Comparison of ENCODE assay signal across 8 cellular contexts in genomic region chr1:230825061-230825803, GRCh38. TPM values are rescaled to one million over a fixed set of nuclear protein-coding genes. Genes with fewer than 3 reads are reported as not detected.
DNase-seq lines count a peak whose midpoint lies in the region; ATAC-seq and TF ChIP-seq lines count a peak whose summit lies in the region.

No MANE protein-coding gene starts in this region.

- H3K4me1 ChIP-seq in subcutaneous abdominal adipose tissue (ENCODE audit: control insufficient read depth in 5 of 5, insufficient read depth in 5 of 5, low read length in 5 of 5): peaks cover 8 to 70% (median 57%) of the 10 kb centered on the region in 5 donors

- ATAC-seq in SK-N-SH treated with all-trans-retinoic acid at 6 μM for 48 hours (peak; percentile 80), Right ventricle myocardium superior (ENCODE audit: poor library complexity) (peak; percentile 66), HG03571 (IDR thresholded peaks at IDR 0.05; ENCODE audit: unreplicated experiment) (no peak), HG02763 (IDR thresholded peaks at IDR 0.05; ENCODE audit: unreplicated experiment) (no peak)

- no peak overlapping the region for H3K4me3 ChIP-seq in subcutaneous abdominal adipose tissue (ENCODE audit: low read depth in 1 of 5, low read length in 5 of 5)

- no peaks in the 10 kb centered on the region for H3K27me3 ChIP-seq in subcutaneous abdominal adipose tissue (ENCODE audit: control insufficient read depth in 5 of 5, insufficient read depth in 4 of 5, low read length in 5 of 5)

- H3K9me3 ChIP-seq in subcutaneous abdominal adipose tissue (ENCODE audit: control insufficient read depth in 5 of 5, low read length in 5 of 5): no peaks in the 10 kb centered on the region

- H3K36me3 ChIP-seq in subcutaneous abdominal adipose tissue (ENCODE audit: control insufficient read depth in 5 of 5, insufficient read depth in 5 of 5, low read length in 5 of 5): no peaks in the 10 kb centered on the region

- peak overlapping the region; percentile 65 for H3K27ac ChIP-seq in subcutaneous abdominal adipose tissue (ENCODE audit: low read depth, low read length)

- intact Hi-C loops in Right ventricle myocardium superior (cut with DNase I): no loop called here

- no peak overlapping the region for H3K9ac ChIP-seq in subcutaneous abdominal adipose tissue (ENCODE audit: low read length in 5 of 5)

- peak; percentile 77 for DNase-seq in HT-29 (ENCODE audit: low spot score)
- no peak for DNase-seq in Right ventricle myocardium superior
- no peak for DNase-seq in mesenteric fat pad (ENCODE audit: low spot score)
- no peak for DNase-seq in activated effector memory CD4-positive, alpha-beta T cell treated with Interleukin-2 at 50 U/mL for 16 hours

TF ChIP-seq in SK-N-SH treated with all-trans-retinoic acid at 6 μM for 48 hours, 23 proteins besides CTCF, POLR2A, EP300 and RAD21:
- TF ChIP-seq, protein P1, sequence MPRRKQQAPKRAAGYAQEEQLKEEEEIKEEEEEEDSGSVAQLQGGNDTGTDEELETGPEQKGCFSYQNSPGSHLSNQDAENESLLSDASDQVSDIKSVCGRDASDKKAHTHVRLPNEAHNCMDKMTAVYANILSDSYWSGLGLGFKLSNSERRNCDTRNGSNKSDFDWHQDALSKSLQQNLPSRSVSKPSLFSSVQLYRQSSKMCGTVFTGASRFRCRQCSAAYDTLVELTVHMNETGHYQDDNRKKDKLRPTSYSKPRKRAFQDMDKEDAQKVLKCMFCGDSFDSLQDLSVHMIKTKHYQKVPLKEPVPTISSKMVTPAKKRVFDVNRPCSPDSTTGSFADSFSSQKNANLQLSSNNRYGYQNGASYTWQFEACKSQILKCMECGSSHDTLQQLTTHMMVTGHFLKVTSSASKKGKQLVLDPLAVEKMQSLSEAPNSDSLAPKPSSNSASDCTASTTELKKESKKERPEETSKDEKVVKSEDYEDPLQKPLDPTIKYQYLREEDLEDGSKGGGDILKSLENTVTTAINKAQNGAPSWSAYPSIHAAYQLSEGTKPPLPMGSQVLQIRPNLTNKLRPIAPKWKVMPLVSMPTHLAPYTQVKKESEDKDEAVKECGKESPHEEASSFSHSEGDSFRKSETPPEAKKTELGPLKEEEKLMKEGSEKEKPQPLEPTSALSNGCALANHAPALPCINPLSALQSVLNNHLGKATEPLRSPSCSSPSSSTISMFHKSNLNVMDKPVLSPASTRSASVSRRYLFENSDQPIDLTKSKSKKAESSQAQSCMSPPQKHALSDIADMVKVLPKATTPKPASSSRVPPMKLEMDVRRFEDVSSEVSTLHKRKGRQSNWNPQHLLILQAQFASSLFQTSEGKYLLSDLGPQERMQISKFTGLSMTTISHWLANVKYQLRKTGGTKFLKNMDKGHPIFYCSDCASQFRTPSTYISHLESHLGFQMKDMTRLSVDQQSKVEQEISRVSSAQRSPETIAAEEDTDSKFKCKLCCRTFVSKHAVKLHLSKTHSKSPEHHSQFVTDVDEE (CRISPR knock-in tag; IDR thresholded peaks at IDR 0.05): 0 out of 2 replicates have a peak, but pooled peaks have one; percentile 16
- TF ChIP-seq ZC3H10 (CRISPR knock-in tag; IDR thresholded peaks at IDR 0.05) (no peak), ZFP3 (CRISPR knock-in tag; IDR thresholded peaks at IDR 0.05) (no peak)
- TF ChIP-seq, protein P2, sequence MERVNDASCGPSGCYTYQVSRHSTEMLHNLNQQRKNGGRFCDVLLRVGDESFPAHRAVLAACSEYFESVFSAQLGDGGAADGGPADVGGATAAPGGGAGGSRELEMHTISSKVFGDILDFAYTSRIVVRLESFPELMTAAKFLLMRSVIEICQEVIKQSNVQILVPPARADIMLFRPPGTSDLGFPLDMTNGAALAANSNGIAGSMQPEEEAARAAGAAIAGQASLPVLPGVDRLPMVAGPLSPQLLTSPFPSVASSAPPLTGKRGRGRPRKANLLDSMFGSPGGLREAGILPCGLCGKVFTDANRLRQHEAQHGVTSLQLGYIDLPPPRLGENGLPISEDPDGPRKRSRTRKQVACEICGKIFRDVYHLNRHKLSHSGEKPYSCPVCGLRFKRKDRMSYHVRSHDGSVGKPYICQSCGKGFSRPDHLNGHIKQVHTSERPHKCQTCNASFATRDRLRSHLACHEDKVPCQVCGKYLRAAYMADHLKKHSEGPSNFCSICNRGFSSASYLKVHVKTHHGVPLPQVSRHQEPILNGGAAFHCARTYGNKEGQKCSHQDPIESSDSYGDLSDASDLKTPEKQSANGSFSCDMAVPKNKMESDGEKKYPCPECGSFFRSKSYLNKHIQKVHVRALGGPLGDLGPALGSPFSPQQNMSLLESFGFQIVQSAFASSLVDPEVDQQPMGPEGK (CRISPR knock-in tag; IDR thresholded peaks at IDR 0.05; ENCODE audit: borderline replicate concordance): no peak

RNA-seq across cellular contexts. Expression of gene C1orf198, which starts 43.1 kb away (rescaled TPM):
- total RNA-seq in HT-29 (2014; rRNA removed; shearing (Covaris generic)): 29.7 and 35.0 TPM in 2 replicates
- total RNA-seq in Right ventricle myocardium superior (43.1 TPM), mesenteric fat pad (64.5 TPM)

Comparison
In these comparisons a context has a peak if more than half of its experiments do, and no peak if none do; other contexts are left out.
1. ATAC-seq: peak in SK-N-SH treated with all-trans-retinoic acid at 6 μM for 48 hours (single experiment) and Right ventricle myocardium superior (single experiment); none in HG03571 (single experiment) and HG02763 (single experiment).